Comparison of ENCODE assay signal across 16 cellular contexts in the genomic region with DNA sequence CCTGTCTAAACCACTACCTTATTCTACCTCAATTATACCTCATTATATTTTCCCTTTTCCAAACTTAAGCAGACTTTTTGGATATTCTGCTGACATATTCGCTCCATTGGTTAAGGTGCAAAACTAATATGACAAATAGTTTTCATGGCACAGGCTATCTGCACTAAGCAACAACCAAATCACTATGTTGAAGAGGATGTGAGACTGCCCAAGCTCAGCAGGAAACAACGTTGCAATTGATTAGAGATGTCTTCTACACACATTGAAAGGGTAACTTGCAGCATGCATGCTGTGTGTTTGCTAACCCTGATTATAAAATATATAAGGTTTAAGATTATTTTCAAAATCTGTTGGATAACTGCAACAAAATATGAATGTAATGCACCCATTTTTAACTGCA.
DNase-seq lines count a peak whose midpoint lies in the region; ATAC-seq, FAIRE-seq and TF ChIP-seq lines count a peak whose summit lies in the region.
"Had no signal": no experiment of that assay in that cellular context is flagged by ENCODE, and none has a peak within 500 bp of the region (broad histone marks: within the 10 kb centered on the region; RNA-seq: fewer than 3 reads in every experiment).

No MANE protein-coding gene starts in this region.

- H3K4me3 ChIP-seq in pancreas = no peak overlapping the region
- H3K4me3 ChIP-seq: ovary had no signal

- no peak overlapping the region for H3K27ac Mint-ChIP-seq in activated CD4-positive, alpha-beta T cell treated with anti-CD3 and anti-CD28 coated beads, Interleukin-2, amount 10 ng/mL, durations not matched to agents 7 days and 5 days
- H3K27ac Mint-ChIP-seq: stimulated activated effector memory CD8-positive, alpha-beta T cell treated with anti-CD3 and anti-CD28 coated beads, Interleukin-12 subunit alpha, Interleukin-12 subunit beta, amount 100 ng/mL, for 72 hours had no signal

- H3K27me3 ChIP-seq in pancreas = no peaks in the 10 kb centered on the region
- H3K27me3 ChIP-seq: ovary had no signal

- CTCF ChIA-PET in activated CD4-positive, alpha-beta T cell treated with anti-CD3 and anti-CD28 coated beads, Interleukin-2, amount 10 ng/mL, durations not matched to agents 7 days and 5 days (lab: Charles Lee) = no interaction called here

- FAIRE-seq in pancreas (lab: Jason Lieb, UNC) = no peak
- FAIRE-seq: HTR-8/SVneo had no signal

- no peaks in the 10 kb centered on the region for H3K4me1 Mint-ChIP-seq in activated CD4-positive, alpha-beta T cell treated with anti-CD3 and anti-CD28 coated beads, Interleukin-2, amount 10 ng/mL, durations not matched to agents 7 days and 5 days
- H3K4me1 Mint-ChIP-seq: stimulated activated effector memory CD8-positive, alpha-beta T cell treated with anti-CD3 and anti-CD28 coated beads, Interleukin-12 subunit alpha, Interleukin-12 subunit beta, amount 100 ng/mL, for 72 hours had no signal

- H3K27ac ChIP-seq in pancreas = no peak overlapping the region
- H3K27ac ChIP-seq: epithelial cell of prostate, ovary had no signal

- DNase-seq in GM20000 (ENCODE audit: low spot score) = peak; percentile 43
- no peak for DNase-seq in cerebellum (ENCODE audit: low spot score)
- no peak for DNase-seq in activated CD4-positive, alpha-beta T cell treated with anti-CD3 and anti-CD28 coated beads, Interleukin-2, amount 10 ng/mL, durations not matched to agents 7 days and 5 days
- DNase-seq in ureter (ENCODE audit: low spot score) = no peak
- no peak for DNase-seq in pancreas
- DNase-seq: activated CD4-positive, alpha-beta T cell treated with anti-CD3 and anti-CD28 coated beads for 48 hours; activated effector memory CD4-positive, alpha-beta T cell treated with Interleukin-2 at 50 U/mL for 16 hours; hypothalamus; ovary; SW 1271 had no signal

- no peak overlapping the region for H3K4me3 Mint-ChIP-seq in activated CD4-positive, alpha-beta T cell treated with anti-CD3 and anti-CD28 coated beads, Interleukin-2, amount 10 ng/mL, durations not matched to agents 7 days and 5 days
- H3K4me3 Mint-ChIP-seq: stimulated activated effector memory CD8-positive, alpha-beta T cell treated with anti-CD3 and anti-CD28 coated beads, Interleukin-12 subunit alpha, Interleukin-12 subunit beta, amount 100 ng/mL, for 72 hours had no signal

- H3K36me3 Mint-ChIP-seq in activated CD4-positive, alpha-beta T cell treated with anti-CD3 and anti-CD28 coated beads, Interleukin-2, amount 10 ng/mL, durations not matched to agents 7 days and 5 days (ENCODE audit: low read depth) = no peaks in the 10 kb centered on the region
- H3K36me3 Mint-ChIP-seq: stimulated activated effector memory CD8-positive, alpha-beta T cell treated with anti-CD3 and anti-CD28 coated beads, Interleukin-12 subunit alpha, Interleukin-12 subunit beta, amount 100 ng/mL, for 72 hours had no signal

- POLR2A ChIA-PET in activated CD4-positive, alpha-beta T cell treated with anti-CD3 and anti-CD28 coated beads, Interleukin-2, amount 10 ng/mL, durations not matched to agents 7 days and 5 days (lab: Charles Lee) = no interaction called here

- H3K9me3 Mint-ChIP-seq in activated CD4-positive, alpha-beta T cell treated with anti-CD3 and anti-CD28 coated beads, Interleukin-2, amount 10 ng/mL, durations not matched to agents 7 days and 5 days = no peaks in the 10 kb centered on the region
- H3K9me3 Mint-ChIP-seq: stimulated activated effector memory CD8-positive, alpha-beta T cell treated with anti-CD3 and anti-CD28 coated beads, Interleukin-12 subunit alpha, Interleukin-12 subunit beta, amount 100 ng/mL, for 72 hours had no signal

- TF ChIP-seq CTCF in GM20000 (IDR thresholded peaks at IDR 0.05; ENCODE audit: extremely low read depth, missing control alignments) (no peak), pancreas (IDR thresholded peaks at IDR 0.05) (no peak)

- ATAC-seq in GM18502 (IDR thresholded peaks at IDR 0.05; ENCODE audit: poor library complexity, unreplicated experiment) (peak; percentile 70), HG02885 (IDR thresholded peaks at IDR 0.05; ENCODE audit: poor library complexity, unreplicated experiment) (peak; percentile 78), HG03575 (IDR thresholded peaks at IDR 0.05; ENCODE audit: extremely low read depth, insufficient number of reproducible peaks, low FRiP score, unreplicated experiment) (peak; percentile 50), pancreas (no peak)
- ATAC-seq: stimulated activated effector memory CD8-positive, alpha-beta T cell treated with anti-CD3 and anti-CD28 coated beads, Interleukin-12 subunit alpha, Interleukin-12 subunit beta, amount 100 ng/mL, for 72 hours had no signal

- H3K36me3 ChIP-seq in pancreas = no peaks in the 10 kb centered on the region
- H3K36me3 ChIP-seq: ovary had no signal

- peaks cover 8% of the 10 kb centered on the region for H3K27me3 Mint-ChIP-seq in activated CD4-positive, alpha-beta T cell treated with anti-CD3 and anti-CD28 coated beads, Interleukin-2, amount 10 ng/mL, durations not matched to agents 7 days and 5 days

- H3K9me3 ChIP-seq in pancreas = no peaks in the 10 kb centered on the region
- H3K9me3 ChIP-seq: ovary had no signal

- intact Hi-C loops in pancreas (cut with DNase I) = no loop called here

- H3K4me1 ChIP-seq in pancreas = no peaks in the 10 kb centered on the region

- WGBS in pancreas, 2 donors = 68 to 74% methylated on average over 2 of the region's 2 CpGs

Comparison
In these comparisons a context has a peak if more than half of its experiments do, and no peak if none do; other contexts are left out.
1. ATAC-seq: peak in GM18502 (single experiment), HG02885 (single experiment) and HG03575 (single experiment); none in pancreas (0 of 4).